ENCODE assay signal across 14 cellular contexts in the genomic region with DNA sequence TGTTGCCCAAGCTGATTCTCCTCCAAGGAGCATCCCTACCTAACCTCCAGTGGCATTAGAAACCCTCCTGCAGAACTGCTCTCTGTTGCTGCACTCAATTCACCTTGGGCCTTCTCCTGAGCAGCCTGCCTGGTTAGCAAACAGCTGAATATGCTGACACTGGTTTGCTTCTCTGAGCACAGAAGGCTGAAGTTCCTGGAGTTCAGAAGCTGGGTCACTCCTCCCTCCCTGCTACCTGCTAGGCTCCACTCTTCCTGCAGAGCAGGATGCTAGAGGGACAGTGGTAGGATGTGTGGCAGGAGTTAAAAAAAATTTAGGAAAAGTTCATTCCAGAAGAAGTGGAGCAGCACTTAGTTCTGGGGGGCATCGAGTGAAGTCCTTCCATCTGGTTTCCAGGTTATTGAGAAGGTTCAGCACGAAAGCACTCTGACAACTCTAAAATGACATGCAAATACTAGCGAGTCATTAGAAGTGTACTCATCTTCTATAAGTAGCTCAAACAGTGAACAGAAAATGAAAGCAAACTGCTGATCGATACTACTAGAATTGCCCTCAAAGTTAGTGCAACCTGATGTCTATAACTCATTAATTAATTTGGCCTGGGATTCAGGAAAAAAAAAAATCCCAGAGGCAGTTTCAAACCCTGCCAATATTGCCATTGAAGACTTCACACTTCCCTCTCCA.
DNase-seq lines count a peak whose midpoint lies in the region; ATAC-seq, FAIRE-seq and TF ChIP-seq lines count a peak whose summit lies in the region.
"Had no signal": no experiment of that assay in that cellular context is flagged by ENCODE, and none has a peak within 500 bp of the region (broad histone marks: within the 10 kb centered on the region; RNA-seq: fewer than 3 reads in every experiment).

No MANE protein-coding gene starts in this region.

- no peaks in the 10 kb centered on the region for H3K79me2 ChIP-seq in H9 (ENCODE audit: insufficient read depth, low read length)

- peak; percentile 71 for FAIRE-seq in GM18507 (lab: Jason Lieb, UNC)

- H3K4me3 Mint-ChIP-seq in H9: no peak overlapping the region

- H3K27me3 Mint-ChIP-seq in H9 (ENCODE audit: low read depth): no peaks in the 10 kb centered on the region; the same call in 1 of the 2 replicates

- ATAC-seq in GM19467 (IDR thresholded peaks at IDR 0.05; ENCODE audit: unreplicated experiment) (peak; percentile 64), HG02870 (IDR thresholded peaks at IDR 0.05; ENCODE audit: unreplicated experiment) (peak; percentile 65), HG03558 (IDR thresholded peaks at IDR 0.05; ENCODE audit: extremely low read depth, unreplicated experiment) (peak; percentile 50)

- no peaks in the 10 kb centered on the region for H3K79me1 ChIP-seq in H9 (ENCODE audit: insufficient read depth, low read depth, low read length, poor library complexity, severe bottlenecking)

- no peak overlapping the region for H3K14ac ChIP-seq in H9 (ENCODE audit: insufficient read depth, low read length)

- peaks cover 7 to 10% of the 10 kb centered on the region in 2 experiments for H3K4me1 Mint-ChIP-seq in H9

- no peak overlapping the region for H3K4ac ChIP-seq in H9 (ENCODE audit: low read depth, low read length)

- no peaks in the 10 kb centered on the region for H4K20me1 ChIP-seq in H9 (ENCODE audit: control insufficient read depth, insufficient read depth, insufficient read length)

- H3K27ac Mint-ChIP-seq in H9: no peak overlapping the region
- H3K27ac Mint-ChIP-seq: progenitor cell of endocrine pancreas had no signal

- no peak overlapping the region for H2AK5ac ChIP-seq in H9 (ENCODE audit: insufficient read length, low read length)

- no peak overlapping the region for H2BK15ac ChIP-seq in H9 (ENCODE audit: low read depth, low read length)

- H4K91ac ChIP-seq in H9 (ENCODE audit: insufficient read length, low read depth, low read length): no peak overlapping the region

- H3K9ac ChIP-seq in H9 (ENCODE audit: extremely low read depth, insufficient read length, low read length): no peak overlapping the region

- in situ Hi-C loops in ACHN (cut with HindIII; ENCODE audit: low pct_ligation_motif_present, low pct_unique_long_range_greater_than_20kb, low sequenced_read_pairs): no loop called here

- H3K9me3 Mint-ChIP-seq in H9: no peaks in the 10 kb centered on the region

- no peak overlapping the region for H2BK5ac ChIP-seq in H9 (ENCODE audit: insufficient read length, low read length)

- H3K36me3 Mint-ChIP-seq in H9 (ENCODE audit: insufficient read depth in 1 of 3, low read depth in 3 of 3): no peaks in the 10 kb centered on the region

- no peak overlapping the region for H2BK120ac ChIP-seq in H9 (ENCODE audit: low read depth, low read length, poor library complexity, severe bottlenecking)

- H3T11ph ChIP-seq in H9 (ENCODE audit: low read length): no peak overlapping the region

- H3K23ac ChIP-seq in H9 (ENCODE audit: insufficient read length, low read depth, low read length): no peak overlapping the region

- H3K9me3 ChIP-seq in H9 (ENCODE audit: control insufficient read depth, low read depth, low read length): no peaks in the 10 kb centered on the region

- WGBS in H9 (ENCODE audit: extremely low coverage, insufficient read length, low lambda C conversion rate): no CpG with 5 or more reads among the region's 4 CpGs

- no peak overlapping the region for H3K18ac ChIP-seq in H9 (ENCODE audit: insufficient read length, low read depth, low read length)

- H3K56ac ChIP-seq in H9 (ENCODE audit: insufficient read length, low read depth, low read length): no peak overlapping the region

- no peak overlapping the region for H4K8ac ChIP-seq in H9 (replicated peaks; ENCODE audit: insufficient read length, low read depth, low read length)

- H3K27me3 ChIP-seq in H9 (ENCODE audit: insufficient read depth, low read length): no peaks in the 10 kb centered on the region

- H3K27ac ChIP-seq in H9 (ENCODE audit: insufficient read length, low read depth, low read length): no peak overlapping the region
- H3K27ac ChIP-seq: SK-N-MC had no signal

- H3K4me1 ChIP-seq in H9 (ENCODE audit: insufficient read depth, low read length): no peaks in the 10 kb centered on the region

- no peak for TF ChIP-seq CTCF in H9 (conservative IDR thresholded peaks at IDR 0.05)

- no peak for DNase-seq in GM18507 (ENCODE audit: extremely low spot score, insufficient read length, low read depth)
- DNase-seq in ACHN: no peak
- no peak for DNase-seq in stimulated activated naive CD4-positive, alpha-beta T cell treated with Interleukin-2 at 50 U/mL for 16 hours (lab: John Stamatoyannopoulos, UW)
- no peak for DNase-seq in H9
- no peak for DNase-seq in NCI-H2196 (lab: John Stamatoyannopoulos, UW; ENCODE audit: unreplicated experiment)
- DNase-seq: anterior cingulate cortex, foreskin fibroblast, Karpas-422, NCI-H2081 had no signal

- no peak overlapping the region for H2BK20ac ChIP-seq in H9 (ENCODE audit: low read depth, low read length, poor library complexity, severe bottlenecking)

- H2AFZ ChIP-seq in H9 (ENCODE audit: low read length): no peak overlapping the region

- H2BK12ac ChIP-seq in H9 (ENCODE audit: insufficient read length, low read depth, low read length): no peak overlapping the region

- H3K23me2 ChIP-seq in H9 (ENCODE audit: insufficient read length, low read depth, low read length, poor library complexity, severe bottlenecking): no peaks in the 10 kb centered on the region

- no peak overlapping the region for H3K4me2 ChIP-seq in H9 (ENCODE audit: insufficient read depth, insufficient read length, low read length)

- no peak overlapping the region for H4K5ac ChIP-seq in H9 (ENCODE audit: insufficient read length, low read depth, low read length)
